In the genomic region with DNA sequence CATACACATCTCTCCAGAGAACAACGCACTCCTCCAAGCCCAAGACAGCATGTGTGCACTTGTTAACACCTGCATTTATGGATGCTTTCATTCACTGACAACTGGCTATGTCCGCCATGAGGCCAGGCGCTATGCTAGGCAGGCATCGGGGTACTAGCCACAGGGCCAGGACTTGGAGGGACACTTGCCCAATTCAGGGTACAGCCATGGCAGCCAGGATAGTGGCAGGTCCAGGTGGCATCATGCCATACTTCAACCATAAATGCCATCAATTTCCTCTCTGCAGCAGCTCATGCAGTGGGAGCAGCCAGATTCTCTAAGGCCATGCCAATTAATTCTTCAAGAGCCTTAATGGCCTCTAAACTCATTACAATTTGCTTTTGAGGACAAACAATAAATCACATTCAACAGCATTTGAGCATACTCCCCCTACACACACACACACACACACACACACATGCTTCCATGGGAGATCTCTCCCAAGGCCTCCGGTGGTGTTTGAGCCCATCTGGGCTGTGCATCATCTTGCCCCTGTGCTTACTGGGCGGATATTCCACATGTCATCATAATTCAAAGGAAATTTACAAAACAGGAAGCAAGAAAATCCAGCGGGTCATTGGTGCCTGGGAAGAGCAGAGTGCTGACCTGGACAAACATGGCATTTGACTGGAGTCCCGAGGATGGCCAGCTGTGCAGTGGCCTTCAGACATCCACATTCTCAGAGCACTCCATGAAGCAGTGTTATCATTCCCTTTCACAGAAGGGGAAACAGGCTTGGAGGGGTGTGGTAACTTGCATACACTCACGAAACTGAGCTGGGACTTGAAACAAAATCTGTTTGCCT, we compare ENCODE assay signal across 10 cellular contexts.
DNase-seq lines count a peak whose midpoint lies in the region; ATAC-seq and TF ChIP-seq lines count a peak whose summit lies in the region.
"Had no signal": no experiment of that assay in that cellular context is flagged by ENCODE, and none has a peak within 500 bp of the region (broad histone marks: within the 10 kb centered on the region; RNA-seq: fewer than 3 reads in every experiment).

No MANE protein-coding gene starts in this region.

- no peak overlapping the region for H2AFZ ChIP-seq in SK-N-SH (ENCODE audit: low read depth)

- 0 out of 4 replicates have a peak, but pooled peaks of 1 of the 2 experiments have one; percentile 15 for TF ChIP-seq EP300 in SK-N-SH (IDR thresholded peaks at IDR 0.05; ENCODE audit: borderline replicate concordance in 1 of 2, low read depth in 1 of 2, low read length in 1 of 2)

- H3K4me3 ChIP-seq in SK-N-SH (ENCODE audit: low read depth in 2 of 2, low read length in 1 of 2) (no peak overlapping the region), fibroblast of mammary gland (ENCODE audit: control insufficient read depth, low read depth, low read length) (no peak overlapping the region), skeletal muscle tissue (ENCODE audit: low read length in 3 of 3) (peak overlapping the region in 1 of 3 donors; percentile 17)

- CTCF ChIA-PET in SK-N-SH (lab: Yijun Ruan, JAX), result interaction anchor here (0.8 to 5.4 kb wide), 7 partner anchors 9 to 72 kb away, joined by 3 to 26 read pairs (median 4); no protein-coding TSS in a partner anchor

- H3K36me3 ChIP-seq in SK-N-SH (replicated peaks in 1 of 2; ENCODE audit: control insufficient read depth in 1 of 2, insufficient read depth in 2 of 2, low read length in 1 of 2), result peaks cover 0 to 2% of the 10 kb centered on the region in 2 experiments
- peaks cover 0 to 2% (median 2%) of the 10 kb centered on the region in 3 donors for H3K36me3 ChIP-seq in skeletal muscle tissue (ENCODE audit: control insufficient read depth in 3 of 3, insufficient read depth in 3 of 3, low read length in 3 of 3)

- ATAC-seq in SK-N-SH treated with all-trans-retinoic acid at 6 μM for 48 hours, result no peak
- ATAC-seq in HG03378 (IDR thresholded peaks at IDR 0.05; ENCODE audit: unreplicated experiment), result no peak

- H3K27ac ChIP-seq in SK-N-SH (ENCODE audit: low read depth in 2 of 2, low read length in 1 of 2), result no peak overlapping the region; a peak in 1 of 4 replicates
- peak overlapping the region; percentile 36 for H3K27ac ChIP-seq in skeletal muscle tissue (ENCODE audit: low read depth, low read length)

- 0 out of 2 replicates have a peak overlapping the region, but pooled peaks have one; percentile 11 for H3K4me2 ChIP-seq in SK-N-SH

- H3K9me3 ChIP-seq in SK-N-SH, result no peaks in the 10 kb centered on the region
- no peaks in the 10 kb centered on the region for H3K9me3 ChIP-seq in skeletal muscle tissue (ENCODE audit: control insufficient read depth in 3 of 3, low read length in 3 of 3)

- POLR2A ChIA-PET in SK-N-SH (lab: Yijun Ruan, JAX), result no interaction called here

- TF ChIP-seq RAD21 in SK-N-SH (IDR thresholded peaks at IDR 0.05; ENCODE audit: low read length), result no peak

- WGBS in SK-N-SH (ENCODE audit: low lambda C conversion rate), result 84% methylated on average over 9 of the region's 9 CpGs

- H3K9me2 ChIP-seq in SK-N-SH, result no peaks in the 10 kb centered on the region

- no peaks in the 10 kb centered on the region for H3F3A ChIP-seq in SK-N-SH (replicated peaks; ENCODE audit: insufficient read depth)

- H3K4me1 ChIP-seq in SK-N-SH (ENCODE audit: control insufficient read depth in 1 of 2, insufficient read depth in 2 of 2, low read depth in 1 of 2, low read length in 1 of 2) (peaks cover 0 to 66% of the 10 kb centered on the region in 2 experiments; a peak in 2 of 4 replicates), skeletal muscle tissue (ENCODE audit: control insufficient read depth in 3 of 3, insufficient read depth in 3 of 3, low read length in 3 of 3) (peaks cover 91 to 95% (median 94%) of the 10 kb centered on the region in 3 donors)

- TF ChIP-seq CTCF in SK-N-SH (IDR thresholded peaks at IDR 0.05) (no peak), fibroblast of mammary gland (conservative IDR thresholded peaks at IDR 0.05; ENCODE audit: control insufficient read depth, insufficient read depth, low read depth, low read length) (no peak)

- peaks cover 68% of the 10 kb centered on the region for H3K79me2 ChIP-seq in SK-N-SH (ENCODE audit: insufficient read depth)

- H3K9ac ChIP-seq in SK-N-SH, result no peak overlapping the region
- H3K9ac ChIP-seq in skeletal muscle tissue (ENCODE audit: low read depth in 1 of 3, low read length in 3 of 3), result peak overlapping the region in 1 of 3 donors; percentile 28

- DNase-seq in SK-N-SH (no peak), NCI-H774 (lab: John Stamatoyannopoulos, UW) (peak; percentile 72), fibroblast of mammary gland (ENCODE audit: low read depth) (peak; percentile 78), amniotic stem cell (lab: John Stamatoyannopoulos, UW) (no peak), NCI-H526 (lab: John Stamatoyannopoulos, UW) (no peak)
- DNase-seq: COR-L47, T-helper 9 cell had no signal

- H3K27me3 ChIP-seq in SK-N-SH (ENCODE audit: insufficient read depth) (no peaks in the 10 kb centered on the region), skeletal muscle tissue (ENCODE audit: control insufficient read depth in 3 of 3, insufficient read depth in 3 of 3, low read length in 3 of 3) (no peaks in the 10 kb centered on the region)

- H4K20me1 ChIP-seq in SK-N-SH (ENCODE audit: insufficient read depth), result peaks cover 72% of the 10 kb centered on the region

TF ChIP-seq in SK-N-SH, 30 proteins besides CTCF, POLR2A, EP300 and RAD21:
- TF ChIP-seq FOXM1 (IDR thresholded peaks at IDR 0.05; ENCODE audit: low read depth), result no peak
- TF ChIP-seq CHD2 (IDR thresholded peaks at IDR 0.05; ENCODE audit: low read length, partially characterized antibody), result peak; percentile 7

TF ChIP-seq in SK-N-SH treated with all-trans-retinoic acid at 6 μM for 48 hours, 23 proteins besides CTCF, POLR2A, EP300 and RAD21 (continues in another document):
- no peak for TF ChIP-seq TOX (CRISPR knock-in tag; IDR thresholded peaks at IDR 0.05; ENCODE audit: borderline replicate concordance)
- no peak for TF ChIP-seq GLIS3 (CRISPR knock-in tag; IDR thresholded peaks at IDR 0.05)
- TF ChIP-seq ARNTL (CRISPR knock-in tag; IDR thresholded peaks at IDR 0.05; ENCODE audit: borderline replicate concordance, low read depth), result no peak
- no peak for TF ChIP-seq ZNF565 (CRISPR knock-in tag; conservative IDR thresholded peaks at IDR 0.05; ENCODE audit: low read depth)
- no peak for TF ChIP-seq ZNF70 (CRISPR knock-in tag; IDR thresholded peaks at IDR 0.05)
- TF ChIP-seq, protein P1, sequence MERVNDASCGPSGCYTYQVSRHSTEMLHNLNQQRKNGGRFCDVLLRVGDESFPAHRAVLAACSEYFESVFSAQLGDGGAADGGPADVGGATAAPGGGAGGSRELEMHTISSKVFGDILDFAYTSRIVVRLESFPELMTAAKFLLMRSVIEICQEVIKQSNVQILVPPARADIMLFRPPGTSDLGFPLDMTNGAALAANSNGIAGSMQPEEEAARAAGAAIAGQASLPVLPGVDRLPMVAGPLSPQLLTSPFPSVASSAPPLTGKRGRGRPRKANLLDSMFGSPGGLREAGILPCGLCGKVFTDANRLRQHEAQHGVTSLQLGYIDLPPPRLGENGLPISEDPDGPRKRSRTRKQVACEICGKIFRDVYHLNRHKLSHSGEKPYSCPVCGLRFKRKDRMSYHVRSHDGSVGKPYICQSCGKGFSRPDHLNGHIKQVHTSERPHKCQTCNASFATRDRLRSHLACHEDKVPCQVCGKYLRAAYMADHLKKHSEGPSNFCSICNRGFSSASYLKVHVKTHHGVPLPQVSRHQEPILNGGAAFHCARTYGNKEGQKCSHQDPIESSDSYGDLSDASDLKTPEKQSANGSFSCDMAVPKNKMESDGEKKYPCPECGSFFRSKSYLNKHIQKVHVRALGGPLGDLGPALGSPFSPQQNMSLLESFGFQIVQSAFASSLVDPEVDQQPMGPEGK (CRISPR knock-in tag; IDR thresholded peaks at IDR 0.05; ENCODE audit: borderline replicate concordance), result no peak
- TF ChIP-seq, protein P2, sequence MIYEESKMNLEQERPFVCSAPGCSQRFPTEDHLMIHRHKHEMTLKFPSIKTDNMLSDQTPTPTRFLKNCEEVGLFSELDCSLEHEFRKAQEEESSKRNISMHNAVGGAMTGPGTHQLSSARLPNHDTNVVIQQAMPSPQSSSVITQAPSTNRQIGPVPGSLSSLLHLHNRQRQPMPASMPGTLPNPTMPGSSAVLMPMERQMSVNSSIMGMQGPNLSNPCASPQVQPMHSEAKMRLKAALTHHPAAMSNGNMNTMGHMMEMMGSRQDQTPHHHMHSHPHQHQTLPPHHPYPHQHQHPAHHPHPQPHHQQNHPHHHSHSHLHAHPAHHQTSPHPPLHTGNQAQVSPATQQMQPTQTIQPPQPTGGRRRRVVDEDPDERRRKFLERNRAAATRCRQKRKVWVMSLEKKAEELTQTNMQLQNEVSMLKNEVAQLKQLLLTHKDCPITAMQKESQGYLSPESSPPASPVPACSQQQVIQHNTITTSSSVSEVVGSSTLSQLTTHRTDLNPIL (CRISPR knock-in tag; IDR thresholded peaks at IDR 0.05; ENCODE audit: low read depth), result no peak
- no peak for TF ChIP-seq ZFP3 (CRISPR knock-in tag; IDR thresholded peaks at IDR 0.05)
- TF ChIP-seq ZNF8 (CRISPR knock-in tag; IDR thresholded peaks at IDR 0.05), result no peak
- TF ChIP-seq, protein P3, sequence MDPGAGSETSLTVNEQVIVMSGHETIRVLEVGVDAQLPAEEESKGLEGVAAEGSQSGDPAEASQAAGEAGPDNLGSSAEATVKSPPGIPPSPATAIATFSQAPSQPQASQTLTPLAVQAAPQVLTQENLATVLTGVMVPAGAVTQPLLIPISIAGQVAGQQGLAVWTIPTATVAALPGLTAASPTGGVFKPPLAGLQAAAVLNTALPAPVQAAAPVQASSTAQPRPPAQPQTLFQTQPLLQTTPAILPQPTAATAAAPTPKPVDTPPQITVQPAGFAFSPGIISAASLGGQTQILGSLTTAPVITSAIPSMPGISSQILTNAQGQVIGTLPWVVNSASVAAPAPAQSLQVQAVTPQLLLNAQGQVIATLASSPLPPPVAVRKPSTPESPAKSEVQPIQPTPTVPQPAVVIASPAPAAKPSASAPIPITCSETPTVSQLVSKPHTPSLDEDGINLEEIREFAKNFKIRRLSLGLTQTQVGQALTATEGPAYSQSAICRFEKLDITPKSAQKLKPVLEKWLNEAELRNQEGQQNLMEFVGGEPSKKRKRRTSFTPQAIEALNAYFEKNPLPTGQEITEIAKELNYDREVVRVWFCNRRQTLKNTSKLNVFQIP (CRISPR knock-in tag; IDR thresholded peaks at IDR 0.05; ENCODE audit: borderline replicate concordance, low read depth), result no peak
- TF ChIP-seq CSDC2 (CRISPR knock-in tag; IDR thresholded peaks at IDR 0.05), result no peak
- TF ChIP-seq OSR1 (CRISPR knock-in tag; IDR thresholded peaks at IDR 0.05), result no peak

Comparison
In these comparisons a context has a peak if more than half of its experiments do, and no peak if none do; other contexts are left out.
1. DNase-seq: peak in NCI-H774 (single experiment) and fibroblast of mammary gland (single experiment); none in SK-N-SH (single experiment), amniotic stem cell (single experiment) and NCI-H526 (0 of 2).